ENCODE assay signal across 12 cellular contexts in genomic region chr5:159120446-159120845, GRCh38. TPM values are rescaled to one million over a fixed set of nuclear protein-coding genes. Genes with fewer than 3 reads are reported as not detected.
DNase-seq lines count a peak whose midpoint lies in the region; ATAC-seq lines count a peak whose summit lies in the region.
"Had no signal": no experiment of that assay in that cellular context is flagged by ENCODE, and none has a peak within 500 bp of the region (broad histone marks: within the 10 kb centered on the region; RNA-seq: fewer than 3 reads in every experiment).

No MANE protein-coding gene starts in this region.

- no peaks in the 10 kb centered on the region for H3K27me3 Mint-ChIP-seq in activated CD4-positive, alpha-beta T cell treated with anti-CD3 and anti-CD28 coated beads for 36 hours
- H3K27me3 Mint-ChIP-seq in activated naive CD8-positive, alpha-beta T cell, result no peaks in the 10 kb centered on the region

- no peak for DNase-seq in activated CD4-positive, alpha-beta T cell treated with anti-CD3 and anti-CD28 coated beads for 36 hours
- no peak for DNase-seq in activated CD4-positive, alpha-beta T cell treated with anti-CD3 and anti-CD28 coated beads for 1 hour
- DNase-seq in stimulated activated effector memory CD8-positive, alpha-beta T cell treated with anti-CD3 and anti-CD28 coated beads, Interleukin-12 subunit alpha, Interleukin-12 subunit beta, amount 100 ng/mL, for 72 hours (ENCODE audit: low spot score in 2 of 2), result no peak
- no peak for DNase-seq in putamen (ENCODE audit: low spot score)
- DNase-seq: body of pancreas, left ventricle myocardium inferior, NCI-H524, stomach had no signal

- intact Hi-C loops in activated CD4-positive, alpha-beta T cell treated with anti-CD3 and anti-CD28 coated beads for 36 hours (cut with DNase I, micrococcal nuclease), result no loop called here

- peak overlapping the region; percentile 42 for H3K4me3 Mint-ChIP-seq in activated CD4-positive, alpha-beta T cell treated with anti-CD3 and anti-CD28 coated beads for 36 hours
- H3K4me3 Mint-ChIP-seq in activated naive CD8-positive, alpha-beta T cell, result peak overlapping the region; percentile 67
- H3K4me3 Mint-ChIP-seq in stimulated activated effector memory CD8-positive, alpha-beta T cell treated with anti-CD3 and anti-CD28 coated beads, Interleukin-12 subunit alpha, Interleukin-12 subunit beta, amount 100 ng/mL, for 72 hours, result peak overlapping the region; percentile 19

- peaks cover 7% of the 10 kb centered on the region for H3K9me3 Mint-ChIP-seq in activated CD4-positive, alpha-beta T cell treated with anti-CD3 and anti-CD28 coated beads for 36 hours (ENCODE audit: low read depth)
- no peaks in the 10 kb centered on the region for H3K9me3 Mint-ChIP-seq in activated naive CD8-positive, alpha-beta T cell (ENCODE audit: low read depth)
- H3K9me3 Mint-ChIP-seq in stimulated activated effector memory CD8-positive, alpha-beta T cell treated with anti-CD3 and anti-CD28 coated beads, Interleukin-12 subunit alpha, Interleukin-12 subunit beta, amount 100 ng/mL, for 72 hours, result no peaks in the 10 kb centered on the region

- H3K27ac Mint-ChIP-seq in activated CD4-positive, alpha-beta T cell treated with anti-CD3 and anti-CD28 coated beads for 36 hours, result peak overlapping the region; percentile 95
- H3K27ac Mint-ChIP-seq in activated naive CD8-positive, alpha-beta T cell, result peak overlapping the region; percentile 74
- H3K27ac Mint-ChIP-seq in stimulated activated effector memory CD8-positive, alpha-beta T cell treated with anti-CD3 and anti-CD28 coated beads, Interleukin-12 subunit alpha, Interleukin-12 subunit beta, amount 100 ng/mL, for 72 hours, result peak overlapping the region; percentile 72

- CTCF ChIA-PET in activated CD4-positive, alpha-beta T cell treated with anti-CD3 and anti-CD28 coated beads for 36 hours (lab: Charles Lee), result interaction anchor here (1.3 to 1.9 kb wide), 2 partner anchors 12 to 26 kb away, joined by 3 to 8 read pairs; no protein-coding TSS in a partner anchor

- ATAC-seq in activated CD4-positive, alpha-beta T cell treated with anti-CD3 and anti-CD28 coated beads for 36 hours, result peak; percentile 83
- peak; percentile 38 for ATAC-seq in HG03565 (IDR thresholded peaks at IDR 0.05; ENCODE audit: unreplicated experiment)
- ATAC-seq in stimulated activated effector memory CD8-positive, alpha-beta T cell treated with anti-CD3 and anti-CD28 coated beads, Interleukin-12 subunit alpha, Interleukin-12 subunit beta, amount 100 ng/mL, for 72 hours, result peak; percentile 61
- no peak for ATAC-seq in HG03521 (IDR thresholded peaks at IDR 0.05; ENCODE audit: unreplicated experiment)
- no peak for ATAC-seq in HG02642 (IDR thresholded peaks at IDR 0.05; ENCODE audit: poor library complexity, unreplicated experiment)
- ATAC-seq: body of pancreas had no signal

- POLR2A ChIA-PET in activated CD4-positive, alpha-beta T cell treated with anti-CD3 and anti-CD28 coated beads for 36 hours (lab: Charles Lee), result interaction anchor here (0.6 kb wide), 1 partner anchor 197 kb away, joined by 3 read pairs; no protein-coding TSS in a partner anchor

- no peaks in the 10 kb centered on the region for H3K36me3 Mint-ChIP-seq in activated CD4-positive, alpha-beta T cell treated with anti-CD3 and anti-CD28 coated beads for 36 hours (ENCODE audit: low read depth)
- peaks cover 2% of the 10 kb centered on the region for H3K36me3 Mint-ChIP-seq in activated naive CD8-positive, alpha-beta T cell
- no peaks in the 10 kb centered on the region for H3K36me3 Mint-ChIP-seq in stimulated activated effector memory CD8-positive, alpha-beta T cell treated with anti-CD3 and anti-CD28 coated beads, Interleukin-12 subunit alpha, Interleukin-12 subunit beta, amount 100 ng/mL, for 72 hours

- H3K4me1 Mint-ChIP-seq in activated CD4-positive, alpha-beta T cell treated with anti-CD3 and anti-CD28 coated beads for 36 hours, result peaks cover 22% of the 10 kb centered on the region
- peaks cover 16% of the 10 kb centered on the region for H3K4me1 Mint-ChIP-seq in activated naive CD8-positive, alpha-beta T cell (ENCODE audit: low read depth)
- H3K4me1 Mint-ChIP-seq in stimulated activated effector memory CD8-positive, alpha-beta T cell treated with anti-CD3 and anti-CD28 coated beads, Interleukin-12 subunit alpha, Interleukin-12 subunit beta, amount 100 ng/mL, for 72 hours, result peaks cover 24% of the 10 kb centered on the region

RNA-seq across cellular contexts. Expression of gene EBF1, which starts 20.7 kb away (rescaled TPM):
- under 1 TPM in 1 of 2 experiments, not detected in 1; 0.12 TPM for total RNA-seq in activated CD4-positive, alpha-beta T cell treated with anti-CD3 and anti-CD28 coated beads for 36 hours

Comparison
In these comparisons a context has a peak if more than half of its experiments do, and no peak if none do; other contexts are left out.
1. ATAC-seq: peak in activated CD4-positive, alpha-beta T cell treated with anti-CD3 and anti-CD28 coated beads for 36 hours (single experiment), HG03565 (single experiment) and stimulated activated effector memory CD8-positive, alpha-beta T cell treated with anti-CD3 and anti-CD28 coated beads, Interleukin-12 subunit alpha, Interleukin-12 subunit beta, amount 100 ng/mL, for 72 hours (single experiment); none in HG03521 (single experiment) and HG02642 (single experiment).
2. Peak in every context shown above with its lines, with median percentiles within 50 percentile points of each other: H3K27ac Mint-ChIP-seq and H3K4me3 Mint-ChIP-seq.